ENCODE assay signal across 25 cellular contexts in the genomic region with DNA sequence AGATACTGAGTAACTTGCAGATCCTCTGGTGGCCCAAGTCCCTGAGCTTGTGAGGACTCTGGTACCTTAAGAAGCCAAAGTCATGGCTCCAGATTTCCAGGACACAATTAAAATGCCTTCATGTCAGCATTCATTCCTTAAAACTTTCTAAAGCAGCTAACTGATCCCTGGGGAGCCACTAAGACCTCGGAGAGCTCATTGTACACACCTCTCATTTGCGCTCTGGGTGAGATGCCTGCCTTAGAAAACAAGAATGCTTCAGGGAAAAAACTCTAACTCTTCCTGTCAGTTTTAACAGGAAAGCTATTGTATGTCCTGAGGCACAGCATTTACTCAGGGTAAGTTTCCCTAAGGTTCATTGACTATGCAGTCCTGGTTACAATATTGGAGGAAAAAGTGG.
"Had no signal": no experiment of that assay in that cellular context is flagged by ENCODE, and none has a peak within 500 bp of the region (broad histone marks: within the 10 kb centered on the region; RNA-seq: fewer than 3 reads in every experiment).

No MANE protein-coding gene starts in this region.

- H3K27ac Mint-ChIP-seq: activated CD4-positive, alpha-beta T cell treated with anti-CD3 and anti-CD28 coated beads, Interleukin-2, amount 10 ng/mL, durations not matched to agents 24 days and 14 days; activated CD8-positive, alpha-beta T cell treated with anti-CD3 and anti-CD28 coated beads for 36 hours; activated naive CD4-positive, alpha-beta T cell treated with anti-CD3 and anti-CD28 coated beads, Interleukin-2, amount 50 U/mL, for 24 hours; activated naive CD8-positive, alpha-beta T cell treated with anti-CD3 and anti-CD28 coated beads, Interleukin-2, amount 10 ng/mL, durations not matched to agents 7 days and 5 days; activated T-cell treated with anti-CD3 and anti-CD28 coated beads, Interleukin-2, amount 50 U/mL, for 24 hours; activated T-helper 2 cell treated with anti-CD3 and anti-CD28 coated beads, Interferon-gamma antibody, Interleukin-2, Interleukin-4, amounts not matched to agents 10 μg/mL and 5 μg/mL and 100 μg/mL, durations not matched to agents 14 hours and 24 hours and 36 hours had no signal

- H3K4me1 ChIP-seq: ascending aorta had no signal

- ATAC-seq: activated CD8-positive, alpha-beta T cell treated with anti-CD3 and anti-CD28 coated beads for 36 hours had no signal

- H3K9me3 ChIP-seq: ascending aorta had no signal

- H3K27me3 Mint-ChIP-seq: activated CD8-positive, alpha-beta T cell treated with anti-CD3 and anti-CD28 coated beads for 36 hours; activated naive CD4-positive, alpha-beta T cell treated with anti-CD3 and anti-CD28 coated beads, Interleukin-2, amount 50 U/mL, for 24 hours; activated T-cell treated with anti-CD3 and anti-CD28 coated beads, Interleukin-2, amount 50 U/mL, for 24 hours; central memory CD8-positive, alpha-beta T cell had no signal

- H3K4me3 Mint-ChIP-seq: activated CD4-positive, alpha-beta T cell treated with anti-CD3 and anti-CD28 coated beads, Interleukin-2, amount 10 ng/mL, durations not matched to agents 24 days and 14 days; activated CD8-positive, alpha-beta T cell treated with anti-CD3 and anti-CD28 coated beads for 36 hours; activated naive CD4-positive, alpha-beta T cell treated with anti-CD3 and anti-CD28 coated beads, Interleukin-2, amount 50 U/mL, for 24 hours; activated naive CD8-positive, alpha-beta T cell treated with anti-CD3 and anti-CD28 coated beads, Interleukin-2, amount 10 ng/mL, durations not matched to agents 7 days and 5 days; activated T-cell treated with anti-CD3 and anti-CD28 coated beads, Interleukin-2, amount 50 U/mL, for 24 hours; central memory CD8-positive, alpha-beta T cell had no signal

- H3K27ac ChIP-seq: ascending aorta, cardiac muscle cell had no signal

- H3K9me3 Mint-ChIP-seq: activated CD8-positive, alpha-beta T cell treated with anti-CD3 and anti-CD28 coated beads for 36 hours; activated naive CD4-positive, alpha-beta T cell treated with anti-CD3 and anti-CD28 coated beads, Interleukin-2, amount 50 U/mL, for 24 hours; activated naive CD8-positive, alpha-beta T cell treated with anti-CD3 and anti-CD28 coated beads, Interleukin-2, amount 10 ng/mL, durations not matched to agents 7 days and 5 days; activated T-cell treated with anti-CD3 and anti-CD28 coated beads, Interleukin-2, amount 50 U/mL, for 24 hours; activated T-helper 2 cell treated with anti-CD3 and anti-CD28 coated beads, Interferon-gamma antibody, Interleukin-2, Interleukin-4, amounts not matched to agents 10 μg/mL and 5 μg/mL and 100 μg/mL, durations not matched to agents 14 hours and 24 hours and 36 hours; central memory CD8-positive, alpha-beta T cell had no signal

- H3K36me3 Mint-ChIP-seq: activated naive CD4-positive, alpha-beta T cell treated with anti-CD3 and anti-CD28 coated beads, Interleukin-2, amount 50 U/mL, for 24 hours had no signal

- DNase-seq: activated CD4-positive, alpha-beta T cell treated with anti-CD3 and anti-CD28 coated beads, Interleukin-2, amount 10 ng/mL, durations not matched to agents 24 days and 14 days; activated CD4-positive, alpha-beta T cell treated with anti-CD3 and anti-CD28 coated beads, Interleukin-2, amount 50 U/mL, for 4 hours; activated CD8-positive, alpha-beta T cell treated with anti-CD3 and anti-CD28 coated beads for 36 hours; activated gamma-delta T cell; activated naive CD4-positive, alpha-beta T cell treated with Interleukin-2 at 50 U/mL for 16 hours; activated naive CD8-positive, alpha-beta T cell treated with anti-CD3 and anti-CD28 coated beads, Interleukin-2, amount 10 ng/mL, durations not matched to agents 7 days and 5 days; activated T-cell treated with anti-CD3 and anti-CD28 coated beads, Interleukin-2, amount 50 U/mL, for 24 hours; amygdala; NCI-H1105; NCI-H1417 treated with DMSO at 0.1 percent for 48 hours; NCI-H187 treated with DMSO at 0.1 percent for 48 hours; NCI-H2081 treated with DMSO at 0.1 percent for 48 hours; NCI-H345; NCI-H524 treated with DMSO at 0.1 percent for 48 hours; OCI-M1; Right ventricle myocardium superior; SW 1271; T-helper 1 cell; T-helper 2 cell; T-helper 9 cell had no signal

- H3K27me3 ChIP-seq: ascending aorta, cardiac muscle cell had no signal

- H3K4me3 ChIP-seq: ascending aorta, cardiac muscle cell had no signal

- H3K36me3 ChIP-seq: ascending aorta, cardiac muscle cell had no signal
